1 cellular context compared by ENCODE assay signal in genomic region chr7:113873554-113874151, GRCh38.
TF ChIP-seq lines count a peak whose summit lies in the region.

No MANE protein-coding gene starts in this region.

TF ChIP-seq in HEK293, 187 proteins besides CTCF, POLR2A, EP300 and RAD21 (continued from another document):
- TF ChIP-seq ATF2 (tag by site-specific recombination; IDR thresholded peaks at IDR 0.05; ENCODE audit: low read depth) = peak; percentile 66; the same call in 1 of the 2 replicates
- TF ChIP-seq ZBTB21 (tag by site-specific recombination; IDR thresholded peaks at IDR 0.05) = peak; percentile 46; the same call in 1 of the 2 replicates
- TF ChIP-seq ZNF354C (tag by site-specific recombination; IDR thresholded peaks at IDR 0.05; ENCODE audit: borderline replicate concordance, low read depth) = no peak
- TF ChIP-seq ZNF837 (tag by site-specific recombination; IDR thresholded peaks at IDR 0.05) = no peak
- no peak for TF ChIP-seq ZNF555 (tag by site-specific recombination; conservative IDR thresholded peaks at IDR 0.05)
TF ChIP-seq in HEK293: peak in this region for 3.
